Comparison of ENCODE assay signal across 1 cellular context in the genomic region with DNA sequence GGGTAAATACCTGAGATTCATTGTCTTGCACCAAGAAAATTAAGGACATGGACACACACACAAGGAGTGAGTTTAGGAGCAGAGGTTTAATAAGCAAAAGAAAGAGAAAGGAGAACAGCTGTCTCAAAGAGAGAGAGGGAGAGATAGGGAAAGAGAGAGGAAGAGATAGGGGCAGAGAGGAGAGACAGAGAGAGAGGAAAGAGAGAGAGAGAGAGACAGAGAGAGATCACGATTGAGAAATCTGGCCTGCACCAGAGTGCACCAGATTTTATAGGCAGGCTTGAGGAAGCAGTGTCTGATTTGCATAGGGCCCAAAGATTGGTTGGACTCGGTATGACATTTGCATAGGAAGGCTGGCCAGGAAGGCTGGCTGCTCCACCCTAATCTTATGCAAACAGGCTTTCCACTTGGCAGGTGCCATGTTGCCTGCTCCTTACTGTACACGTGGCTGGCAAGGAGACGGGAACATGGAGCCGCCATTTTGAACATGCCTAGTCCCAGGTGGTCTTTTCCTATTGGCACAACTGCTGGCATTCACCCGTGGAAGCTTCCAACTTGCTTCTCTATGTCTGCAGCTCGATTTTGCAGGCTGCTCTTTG.
TF ChIP-seq lines count a peak whose summit lies in the region.

No MANE protein-coding gene starts in this region.

TF ChIP-seq in WTC11, 78 proteins besides CTCF, POLR2A, EP300 and RAD21 (continued from another document):
- TF ChIP-seq HMGXB4 (CRISPR knock-in tag; IDR thresholded peaks at IDR 0.05) (no peak), SP1 (CRISPR knock-in tag; conservative IDR thresholded peaks at IDR 0.05) (no peak), IRF2 (CRISPR knock-in tag; IDR thresholded peaks at IDR 0.05; ENCODE audit: borderline replicate concordance, low read depth) (no peak)
